In genomic region chr1:241749041-241749798, GRCh38 we compare ENCODE assay signal across 14 cellular contexts.
A peak's percentile ranks its signal among the peaks of the same experiment; 100 is the strongest.
DNase-seq lines count a peak whose midpoint lies in the region; ATAC-seq and TF ChIP-seq lines count a peak whose summit lies in the region.
"Had no signal": no experiment of that assay in that cellular context is flagged by ENCODE, and none has a peak within 500 bp of the region (broad histone marks: within the 10 kb centered on the region; RNA-seq: fewer than 3 reads in every experiment).

No MANE protein-coding gene starts in this region.

- H3K4me1 Mint-ChIP-seq in osteocyte (ENCODE audit: unreplicated experiment) = no peaks in the 10 kb centered on the region
- no peaks in the 10 kb centered on the region for H3K4me1 Mint-ChIP-seq in effector memory CD8-positive, alpha-beta T cell (ENCODE audit: low read depth in 2 of 2)
- H3K4me1 Mint-ChIP-seq: naive B cell; stimulated activated effector memory CD8-positive, alpha-beta T cell treated with anti-CD3 and anti-CD28 coated beads, Interleukin-12 subunit alpha, Interleukin-12 subunit beta, amount 100 ng/mL, for 72 hours had no signal

- no peak overlapping the region for H3K27ac Mint-ChIP-seq in osteocyte (ENCODE audit: unreplicated experiment)
- no peak overlapping the region for H3K27ac Mint-ChIP-seq in effector memory CD8-positive, alpha-beta T cell
- H3K27ac Mint-ChIP-seq: activated CD4-positive, alpha-beta memory T cell treated with anti-CD3 and anti-CD28 coated beads for 36 hours; naive B cell; stimulated activated effector memory CD8-positive, alpha-beta T cell treated with anti-CD3 and anti-CD28 coated beads, Interleukin-12 subunit alpha, Interleukin-12 subunit beta, amount 100 ng/mL, for 72 hours had no signal

- no peaks in the 10 kb centered on the region for H3K9me3 Mint-ChIP-seq in osteocyte (ENCODE audit: unreplicated experiment)
- H3K9me3 Mint-ChIP-seq in effector memory CD8-positive, alpha-beta T cell = no peaks in the 10 kb centered on the region
- H3K9me3 Mint-ChIP-seq: activated CD4-positive, alpha-beta memory T cell treated with anti-CD3 and anti-CD28 coated beads for 36 hours; naive B cell; stimulated activated effector memory CD8-positive, alpha-beta T cell treated with anti-CD3 and anti-CD28 coated beads, Interleukin-12 subunit alpha, Interleukin-12 subunit beta, amount 100 ng/mL, for 72 hours had no signal

- H3K27ac ChIP-seq in left lung (no peak overlapping the region), SJCRH30 (no peak overlapping the region)

- intact Hi-C loops in left lung (cut with DNase I) = no loop called here

- peaks cover 0 to 2% of the 10 kb centered on the region in 2 donors for H3K27me3 ChIP-seq in left lung
- H3K27me3 ChIP-seq in SJCRH30 = no peaks in the 10 kb centered on the region

- no peak for ATAC-seq in left lung
- no peak for ATAC-seq in effector memory CD8-positive, alpha-beta T cell (replicated peaks)
- ATAC-seq: stimulated activated effector memory CD8-positive, alpha-beta T cell treated with anti-CD3 and anti-CD28 coated beads, Interleukin-12 subunit alpha, Interleukin-12 subunit beta, amount 100 ng/mL, for 72 hours had no signal

- no peaks in the 10 kb centered on the region for H3K4me1 ChIP-seq in left lung
- H3K4me1 ChIP-seq in SJCRH30 = no peaks in the 10 kb centered on the region

- no peaks in the 10 kb centered on the region for H3K36me3 Mint-ChIP-seq in osteocyte (ENCODE audit: unreplicated experiment)
- no peaks in the 10 kb centered on the region for H3K36me3 Mint-ChIP-seq in effector memory CD8-positive, alpha-beta T cell (ENCODE audit: insufficient read depth)
- H3K36me3 Mint-ChIP-seq: activated CD4-positive, alpha-beta memory T cell treated with anti-CD3 and anti-CD28 coated beads for 36 hours; naive B cell; stimulated activated effector memory CD8-positive, alpha-beta T cell treated with anti-CD3 and anti-CD28 coated beads, Interleukin-12 subunit alpha, Interleukin-12 subunit beta, amount 100 ng/mL, for 72 hours had no signal

- H3K4me3 Mint-ChIP-seq in osteocyte (ENCODE audit: unreplicated experiment) = no peak overlapping the region
- H3K4me3 Mint-ChIP-seq in effector memory CD8-positive, alpha-beta T cell = no peak overlapping the region
- H3K4me3 Mint-ChIP-seq: activated CD4-positive, alpha-beta memory T cell treated with anti-CD3 and anti-CD28 coated beads for 36 hours; naive B cell; stimulated activated effector memory CD8-positive, alpha-beta T cell treated with anti-CD3 and anti-CD28 coated beads, Interleukin-12 subunit alpha, Interleukin-12 subunit beta, amount 100 ng/mL, for 72 hours had no signal

- H3K36me3 ChIP-seq in left lung (no peaks in the 10 kb centered on the region), SJCRH30 (no peaks in the 10 kb centered on the region)

- DNase-seq in NCI-H524 (lab: John Stamatoyannopoulos, UW) = peak; percentile 6 to 52
- no peak for DNase-seq in NCI-H524 treated with DMSO at 0.1 percent for 48 hours (lab: John Stamatoyannopoulos, UW)
- peak; percentile 20 to 33 for DNase-seq in cardiac fibroblast (ENCODE audit: low read depth in 2 of 2)
- peak; percentile 32 for DNase-seq in myocyte (ENCODE audit: low read depth)
- no peak for DNase-seq in left lung
- DNase-seq in SJCRH30 = no peak
- DNase-seq in osteocyte (ENCODE audit: extremely low spot score, unreplicated experiment) = no peak
- no peak for DNase-seq in effector memory CD8-positive, alpha-beta T cell
- DNase-seq: activated CD4-positive, alpha-beta memory T cell treated with anti-CD3 and anti-CD28 coated beads for 36 hours; activated naive CD4-positive, alpha-beta T cell; effector memory CD4-positive, alpha-beta T cell; naive B cell; NCI-H1694 had no signal

- TF ChIP-seq CTCF in cardiac fibroblast (IDR thresholded peaks at IDR 0.05; ENCODE audit: low read depth, low read length) (no peak), left lung (IDR thresholded peaks at IDR 0.05) (no peak), osteocyte (IDR thresholded peaks at IDR 0.05) (no peak)

- no peaks in the 10 kb centered on the region for H3K9me3 ChIP-seq in left lung
- no peaks in the 10 kb centered on the region for H3K9me3 ChIP-seq in SJCRH30 (replicated peaks)

- H3K27me3 Mint-ChIP-seq in osteocyte (ENCODE audit: unreplicated experiment) = peaks cover 9% of the 10 kb centered on the region
- peaks cover 8 to 25% of the 10 kb centered on the region in 2 donors for H3K27me3 Mint-ChIP-seq in effector memory CD8-positive, alpha-beta T cell

- H3K4me3 ChIP-seq in cardiac fibroblast (replicated peaks in 1 of 2; ENCODE audit: low read depth in 2 of 2, low read length in 2 of 2) (peak overlapping the region in 1 of 2 donors; percentile 26), left lung (no peak overlapping the region), SJCRH30 (no peak overlapping the region)

Comparison
In these comparisons a context has a peak if more than half of its experiments do, and no peak if none do; other contexts are left out.
1. DNase-seq: peak in NCI-H524 (2 of 2), cardiac fibroblast (2 of 2) and myocyte (single experiment); none in NCI-H524 treated with DMSO at 0.1 percent for 48 hours (single experiment), left lung (0 of 2), SJCRH30 (0 of 2), osteocyte (single experiment) and effector memory CD8-positive, alpha-beta T cell (0 of 3).